In genomic region chr7:120987683-120988590, GRCh38 we compare ENCODE assay signal across 8 cellular contexts. TPM values are rescaled to one million over a fixed set of nuclear protein-coding genes. Genes with fewer than 3 reads are reported as not detected.
DNase-seq lines count a peak whose midpoint lies in the region; ATAC-seq, FAIRE-seq and TF ChIP-seq lines count a peak whose summit lies in the region.

No MANE protein-coding gene starts in this region.

- H3K27ac ChIP-seq in endothelial cell of umbilical vein (ENCODE audit: insufficient read depth, low read depth, low read length), result no peak overlapping the region

- dilution Hi-C loops in endothelial cell of umbilical vein (cut with MboI; ENCODE audit: extremely low pct_ligation_motif_present, low sequenced_read_pairs), result loop anchor here (25.0 kb wide), 1 partner anchor 99 kb away; no protein-coding TSS in a partner anchor

- H3K9me3 ChIP-seq in endothelial cell of umbilical vein (replicated peaks; ENCODE audit: control insufficient read depth, insufficient read depth, low read length), result no peaks in the 10 kb centered on the region

- ATAC-seq in GM21360 (IDR thresholded peaks at IDR 0.05; ENCODE audit: unreplicated experiment), result peak; percentile 97

- CTCF ChIA-PET in endothelial cell of umbilical vein (lab: Charles Lee), result interaction anchor here (0.8 to 8.4 kb wide), 33 partner anchors 9 to 1006 kb away, joined by 3 to 156 read pairs (median 4); partner anchors contain the start of genes ING3 and TSPAN12

- POLR2A ChIA-PET in endothelial cell of umbilical vein (lab: Charles Lee), result no interaction called here

- peak; percentile 76 for FAIRE-seq in endothelial cell of umbilical vein (lab: Jason Lieb, UNC)

- H3K4me2 ChIP-seq in endothelial cell of umbilical vein (ENCODE audit: insufficient read depth, low read length), result peak overlapping the region; percentile 91

- BruUV-seq in endothelial cell of umbilical vein (replicated peaks; lab: Mats Ljungman, UMichigan), result no TSS peak

- H3K9me1 ChIP-seq in endothelial cell of umbilical vein (replicated peaks; ENCODE audit: control insufficient read depth, extremely low read depth, insufficient read depth, low read length), result no peaks in the 10 kb centered on the region

- intact Hi-C loops in endothelial cell of umbilical vein (cut with micrococcal nuclease), result loop anchor here (1.0 to 5.0 kb wide), 7 partner anchors 32 to 559 kb away; no protein-coding TSS in a partner anchor

- H3K36me3 ChIP-seq in endothelial cell of umbilical vein (ENCODE audit: control insufficient read depth in 2 of 2, extremely low read depth in 1 of 2, insufficient read depth in 2 of 2, low read length in 2 of 2), result no peaks in the 10 kb centered on the region

- peak overlapping the region; percentile 39 to 80 (median 64) for H3K4me3 ChIP-seq in endothelial cell of umbilical vein (replicated peaks in 1 of 3; ENCODE audit: insufficient read depth in 1 of 3, low read depth in 1 of 3, low read length in 3 of 3)

- no peaks in the 10 kb centered on the region for H4K20me1 ChIP-seq in endothelial cell of umbilical vein (replicated peaks; ENCODE audit: control insufficient read depth, extremely low read depth, insufficient read depth, low read length)

- peaks cover 10% of the 10 kb centered on the region for H3K4me1 ChIP-seq in endothelial cell of umbilical vein (ENCODE audit: control insufficient read depth, extremely low read depth, insufficient read depth, low read length)

- DNase-seq in COLO829 (ENCODE audit: low spot score) (peak; percentile 91), HT-29 (ENCODE audit: low spot score) (peak; percentile 90), NOMO-1 treated with dmso at 0.1 percent for 144 hours (lab: John Stamatoyannopoulos, UW; ENCODE audit: unreplicated experiment) (peak; percentile 51), endothelial cell of umbilical vein (ENCODE audit: low read depth, low spot score) (peak; percentile 89), midbrain (lab: John Stamatoyannopoulos, UW) (peak; percentile 87)
- DNase-seq in activated CD8-positive, alpha-beta memory T cell treated with anti-CD3 and anti-CD28 coated beads, Interleukin-2, amount 50 U/mL, for 4 hours, result peak; percentile 84
- DNase-seq in stimulated activated CD8-positive, alpha-beta memory T cell treated with anti-CD3 and anti-CD28 coated beads, Interleukin-15, amount 100 ng/mL, for 4 hours (ENCODE audit: low read depth in 2 of 2), result peak; percentile 53 to 55

- peak overlapping the region; percentile 78 for H2AFZ ChIP-seq in endothelial cell of umbilical vein (ENCODE audit: low read depth, low read length)

- no peak for TF ChIP-seq POLR2A in endothelial cell of umbilical vein (IDR thresholded peaks at IDR 0.05; ENCODE audit: low read depth, low read length)

- no peak overlapping the region for H3K9ac ChIP-seq in endothelial cell of umbilical vein (replicated peaks; ENCODE audit: extremely low read depth, insufficient read depth, low read length)

- peaks cover 0 to 9% of the 10 kb centered on the region in 2 experiments for H3K27me3 ChIP-seq in endothelial cell of umbilical vein (ENCODE audit: control insufficient read depth in 2 of 2, insufficient read depth in 2 of 2, low read length in 2 of 2)

- no peaks in the 10 kb centered on the region for H3K79me2 ChIP-seq in endothelial cell of umbilical vein (ENCODE audit: control insufficient read depth, insufficient read depth, low read length)

- peak; percentile 95 to 97 for TF ChIP-seq CTCF in endothelial cell of umbilical vein (IDR thresholded peaks at IDR 0.05; ENCODE audit: extremely low read depth in 1 of 2, insufficient read depth in 1 of 2, low read depth in 1 of 2, low read length in 2 of 2)

TF ChIP-seq in endothelial cell of umbilical vein, 7 proteins besides CTCF, POLR2A, EP300 and RAD21:
- no peak for TF ChIP-seq POLR2AphosphoS5 (IDR thresholded peaks at IDR 0.05; ENCODE audit: insufficient read depth, low read depth, low read length)

RNA-seq across cellular contexts. Expression of gene CPED1, which starts 0.6 kb away (rescaled TPM):
- not detected in 2 replicates for total RNA-seq in HT-29 (2014; rRNA removed; shearing (Covaris generic))
- total RNA-seq in endothelial cell of umbilical vein, result 0.22 and 0.32 TPM in 2 replicates
- polyA plus RNA-seq in endothelial cell of umbilical vein, result 0.19 and 3.0 TPM in 2 replicates
- polyA plus RNA-seq in endothelial cell of umbilical vein (2011; cell fraction: cytosol; rRNA removed), result 0.20 and 0.22 TPM in 2 replicates
- 0.58 and 2.6 TPM in 2 replicates for polyA plus RNA-seq in endothelial cell of umbilical vein (2011; cell fraction: nucleus; rRNA removed)
- polyA plus RNA-seq in endothelial cell of umbilical vein (2012), result 0.10 and 0.46 TPM in 2 replicates
- polyA minus RNA-seq in endothelial cell of umbilical vein, result 2.3 and 3.1 TPM in 2 replicates
- 1.0 TPM for polyA minus RNA-seq in endothelial cell of umbilical vein (2011; cell fraction: cytosol; rRNA and poly(A)+ RNA removed)
- polyA minus RNA-seq in endothelial cell of umbilical vein (2011; cell fraction: nucleus; rRNA and poly(A)+ RNA removed), result 1.2 and 1.6 TPM in 2 replicates

RNA-seq across cellular contexts. Expression of gene ING3, which starts 37.4 kb away (rescaled TPM):
- 6.7 and 8.3 TPM in 2 replicates for total RNA-seq in HT-29 (2014; rRNA removed; shearing (Covaris generic))
- total RNA-seq in endothelial cell of umbilical vein, result 19.4 and 19.6 TPM in 2 replicates
- 4.6 and 8.7 TPM in 2 replicates for polyA plus RNA-seq in endothelial cell of umbilical vein
- polyA plus RNA-seq in endothelial cell of umbilical vein (2011; cell fraction: cytosol; rRNA removed), result 11.4 and 11.9 TPM in 2 replicates
- polyA plus RNA-seq in endothelial cell of umbilical vein (2011; cell fraction: nucleus; rRNA removed), result 22.2 and 39.3 TPM in 2 replicates
- 13.2 and 17.1 TPM in 2 replicates for polyA plus RNA-seq in endothelial cell of umbilical vein (2012)
- polyA minus RNA-seq in endothelial cell of umbilical vein, result 6.8 and 13.3 TPM in 2 replicates
- polyA minus RNA-seq in endothelial cell of umbilical vein (2011; cell fraction: cytosol; rRNA and poly(A)+ RNA removed), result 7.0 TPM
- 24.9 and 41.1 TPM in 2 replicates for polyA minus RNA-seq in endothelial cell of umbilical vein (2011; cell fraction: nucleus; rRNA and poly(A)+ RNA removed)
